Comparison of ENCODE assay signal across 1 cellular context in the genomic region with DNA sequence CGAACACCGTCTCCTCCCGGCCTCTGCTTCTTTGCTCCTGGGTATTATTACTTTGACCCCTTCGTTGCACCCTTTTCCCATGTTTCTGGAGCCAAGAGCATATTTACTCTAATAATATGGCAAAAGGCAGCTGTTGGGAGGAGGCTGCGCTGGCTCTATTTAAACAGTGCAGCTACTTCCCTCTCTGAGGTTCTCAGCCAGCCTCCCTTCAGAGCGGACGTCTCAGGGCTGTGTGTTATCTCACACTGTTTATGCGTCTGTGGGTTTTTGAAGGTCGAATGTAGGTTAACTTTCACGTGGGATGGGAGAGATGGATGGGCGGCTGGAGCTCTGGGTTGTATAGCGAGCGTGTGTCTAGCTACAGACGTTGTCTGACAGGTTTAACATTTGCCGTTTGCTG.
TF ChIP-seq lines count a peak whose summit lies in the region.

No MANE protein-coding gene starts in this region.

TF ChIP-seq in K562, 482 proteins besides CTCF, POLR2A, EP300 and RAD21:
- no peak for TF ChIP-seq ZNF444 (CRISPR knock-in tag; IDR thresholded peaks at IDR 0.05)
- TF ChIP-seq DMBX1 (CRISPR knock-in tag; IDR thresholded peaks at IDR 0.05; ENCODE audit: borderline replicate concordance): no peak
- TF ChIP-seq ZNF583 (CRISPR knock-in tag; IDR thresholded peaks at IDR 0.05): no peak
- TF ChIP-seq, protein P1, sequence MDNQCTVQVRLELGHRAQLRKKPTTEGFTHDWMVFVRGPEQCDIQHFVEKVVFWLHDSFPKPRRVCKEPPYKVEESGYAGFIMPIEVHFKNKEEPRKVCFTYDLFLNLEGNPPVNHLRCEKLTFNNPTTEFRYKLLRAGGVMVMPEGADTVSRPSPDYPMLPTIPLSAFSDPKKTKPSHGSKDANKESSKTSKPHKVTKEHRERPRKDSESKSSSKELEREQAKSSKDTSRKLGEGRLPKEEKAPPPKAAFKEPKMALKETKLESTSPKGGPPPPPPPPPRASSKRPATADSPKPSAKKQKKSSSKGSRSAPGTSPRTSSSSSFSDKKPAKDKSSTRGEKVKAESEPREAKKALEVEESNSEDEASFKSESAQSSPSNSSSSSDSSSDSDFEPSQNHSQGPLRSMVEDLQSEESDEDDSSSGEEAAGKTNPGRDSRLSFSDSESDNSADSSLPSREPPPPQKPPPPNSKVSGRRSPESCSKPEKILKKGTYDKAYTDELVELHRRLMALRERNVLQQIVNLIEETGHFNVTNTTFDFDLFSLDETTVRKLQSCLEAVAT (IDR thresholded peaks at IDR 0.05): no peak
- TF ChIP-seq ZNF12 (CRISPR knock-in tag; IDR thresholded peaks at IDR 0.05): no peak
- TF ChIP-seq ESRRA (IDR thresholded peaks at IDR 0.05; ENCODE audit: borderline replicate concordance, low read depth): peak; percentile 88
